Comparison of ENCODE assay signal across 36 cellular contexts in genomic region chr12:121264135-121264534, GRCh38.
"Had no signal": no experiment of that assay in that cellular context is flagged by ENCODE, and none has a peak within 500 bp of the region (broad histone marks: within the 10 kb centered on the region; RNA-seq: fewer than 3 reads in every experiment).

No MANE protein-coding gene starts in this region.

- H3K27ac Mint-ChIP-seq: activated B cell treated with CpG ODN at 0.5 μM for 24 hours; activated CD4-positive, alpha-beta memory T cell treated with anti-CD3 and anti-CD28 coated beads for 36 hours; activated CD4-positive, alpha-beta T cell treated with anti-CD3 and anti-CD28 coated beads, Interleukin-2, amount 10 ng/mL, durations not matched to agents 24 days and 14 days; activated CD8-positive, alpha-beta T cell treated with anti-CD3 and anti-CD28 coated beads for 36 hours; activated naive CD4-positive, alpha-beta T cell treated with anti-CD3 and anti-CD28 coated beads for 36 hours; activated naive CD4-positive, alpha-beta T cell treated with anti-CD3 and anti-CD28 coated beads, Interleukin-2, amount 50 U/mL, for 72 hours; activated naive CD8-positive, alpha-beta T cell treated with anti-CD3 and anti-CD28 coated beads for 36 hours; activated T-cell treated with anti-CD3 and anti-CD28 coated beads, Interleukin-2, amount 50 U/mL, for 72 hours; activated T-helper 1 cell treated with anti-CD3 and anti-CD28 coated beads, Interleukin-12 subunit alpha, Interleukin-12 subunit beta, Interleukin-2, Interleukin-4 antibody, amounts not matched to agents 30 ng/mL and 10 ng/mL and 1 ng/mL, durations not matched to agents 14 hours and 24 hours and 36 hours; T-helper 1 cell treated with Interleukin-12 subunit alpha and Interleukin-12 subunit beta and Interleukin-4 antibody, amounts not matched to agents 30 μg/mL and 1 μg/mL, for 36 hours; T-helper 2 cell treated with Interferon-gamma antibody and Interleukin-4, amounts not matched to agents 5 μg/mL and 100 μg/mL, for 36 hours had no signal

- H3K9me3 Mint-ChIP-seq: activated B cell treated with CpG ODN at 0.5 μM for 24 hours; activated CD4-positive, alpha-beta memory T cell treated with anti-CD3 and anti-CD28 coated beads for 36 hours; activated CD4-positive, alpha-beta T cell treated with anti-CD3 and anti-CD28 coated beads, Interleukin-2, amount 10 ng/mL, durations not matched to agents 24 days and 14 days; activated CD8-positive, alpha-beta T cell treated with anti-CD3 and anti-CD28 coated beads for 36 hours; activated naive CD4-positive, alpha-beta T cell treated with anti-CD3 and anti-CD28 coated beads for 36 hours; activated naive CD4-positive, alpha-beta T cell treated with anti-CD3 and anti-CD28 coated beads, Interleukin-2, amount 50 U/mL, for 72 hours; activated naive CD8-positive, alpha-beta T cell treated with anti-CD3 and anti-CD28 coated beads for 36 hours; activated T-cell treated with anti-CD3 and anti-CD28 coated beads, Interleukin-2, amount 50 U/mL, for 4 hours; activated T-cell treated with anti-CD3 and anti-CD28 coated beads, Interleukin-2, amount 50 U/mL, for 72 hours; activated T-helper 1 cell treated with anti-CD3 and anti-CD28 coated beads, Interleukin-12 subunit alpha, Interleukin-12 subunit beta, Interleukin-2, Interleukin-4 antibody, amounts not matched to agents 30 ng/mL and 10 ng/mL and 1 ng/mL, durations not matched to agents 14 hours and 24 hours and 36 hours; activated T-helper 17 cell treated with anti-CD3 and anti-CD28 coated beads, Interleukin-2, amount 50 U/mL, for 72 hours; T-helper 1 cell treated with Interleukin-12 subunit alpha and Interleukin-12 subunit beta and Interleukin-4 antibody, amounts not matched to agents 30 μg/mL and 1 μg/mL, for 36 hours; T-helper 2 cell treated with Interferon-gamma antibody and Interleukin-4, amounts not matched to agents 5 μg/mL and 100 μg/mL, for 36 hours had no signal

- H3K36me3 ChIP-seq: breast epithelium had no signal

- FAIRE-seq: astrocyte, TTC549 had no signal

- H3K27ac ChIP-seq: adrenal gland, body of pancreas, brain microvascular endothelial cell, breast epithelium, VCaP had no signal

- H3K27me3 Mint-ChIP-seq: activated B cell treated with CpG ODN at 0.5 μM for 24 hours; activated CD4-positive, alpha-beta memory T cell treated with anti-CD3 and anti-CD28 coated beads for 36 hours; activated CD4-positive, alpha-beta T cell treated with anti-CD3 and anti-CD28 coated beads, Interleukin-2, amount 10 ng/mL, durations not matched to agents 24 days and 14 days; activated CD8-positive, alpha-beta T cell treated with anti-CD3 and anti-CD28 coated beads for 36 hours; activated naive CD8-positive, alpha-beta T cell treated with anti-CD3 and anti-CD28 coated beads for 36 hours; activated T-helper 17 cell treated with anti-CD3 and anti-CD28 coated beads, Interleukin-2, amount 50 U/mL, for 72 hours had no signal

- H3K4me1 ChIP-seq: adrenal gland, body of pancreas, breast epithelium had no signal

- DNase-seq: activated B cell treated with CpG ODN at 0.5 μM for 24 hours; activated CD4-positive, alpha-beta memory T cell treated with anti-CD3 and anti-CD28 coated beads for 36 hours; activated CD4-positive, alpha-beta T cell treated with anti-CD3 and anti-CD28 coated beads for 4 hours; activated CD4-positive, alpha-beta T cell treated with anti-CD3 and anti-CD28 coated beads, Interleukin-2, amount 10 ng/mL, durations not matched to agents 24 days and 14 days; activated CD4-positive, alpha-beta T cell treated with anti-CD3 and anti-CD28 coated beads, Interleukin-2, amount 50 U/mL, for 1 hour; activated CD4-positive, alpha-beta T cell treated with anti-CD3 and anti-CD28 coated beads, Interleukin-2, amount 50 U/mL, for 4 hours; activated CD4-positive, CD25-positive, alpha-beta regulatory T cell treated with anti-CD3 and anti-CD28 coated beads, Interleukin-2, amount 50 U/mL, for 72 hours; activated CD8-positive, alpha-beta memory T cell treated with anti-CD3 and anti-CD28 coated beads, Interleukin-2, amount 50 U/mL, for 4 hours; activated CD8-positive, alpha-beta T cell treated with anti-CD3 and anti-CD28 coated beads for 36 hours; activated effector memory CD4-positive, alpha-beta T cell treated with anti-CD3 and anti-CD28 coated beads, Interleukin-2, amount 50 U/mL, for 16 hours; activated gamma-delta T cell treated with Interleukin-2 at 50 U/mL for 16 hours; activated naive CD4-positive, alpha-beta T cell; activated naive CD4-positive, alpha-beta T cell treated with anti-CD3 and anti-CD28 coated beads for 36 hours; activated naive CD4-positive, alpha-beta T cell treated with anti-CD3 and anti-CD28 coated beads, Interleukin-2, amount 50 U/mL, for 16 hours; activated naive CD8-positive, alpha-beta T cell treated with anti-CD3 and anti-CD28 coated beads for 36 hours; activated T-cell treated with anti-CD3 and anti-CD28 coated beads for 4 hours; activated T-cell treated with anti-CD3 and anti-CD28 coated beads, Interleukin-2, amount 50 U/mL, for 1 hour; activated T-cell treated with anti-CD3 and anti-CD28 coated beads, Interleukin-2, amount 50 U/mL, for 4 hours; activated T-cell treated with anti-CD3 and anti-CD28 coated beads, Interleukin-2, amount 50 U/mL, for 72 hours; adrenal gland; amniotic stem cell; body of pancreas; brain microvascular endothelial cell; central memory CD4-positive, alpha-beta T cell; T-helper 1 cell; T-helper 2 cell; T-helper 9 cell had no signal

- H3K9me3 ChIP-seq: adrenal gland, body of pancreas, breast epithelium had no signal

- H3K4me3 Mint-ChIP-seq: activated B cell treated with CpG ODN at 0.5 μM for 24 hours; activated CD4-positive, alpha-beta memory T cell treated with anti-CD3 and anti-CD28 coated beads for 36 hours; activated CD4-positive, alpha-beta T cell treated with anti-CD3 and anti-CD28 coated beads, Interleukin-2, amount 10 ng/mL, durations not matched to agents 24 days and 14 days; activated CD8-positive, alpha-beta T cell treated with anti-CD3 and anti-CD28 coated beads for 36 hours; activated naive CD4-positive, alpha-beta T cell treated with anti-CD3 and anti-CD28 coated beads for 36 hours; activated naive CD8-positive, alpha-beta T cell treated with anti-CD3 and anti-CD28 coated beads for 36 hours; activated T-cell treated with anti-CD3 and anti-CD28 coated beads, Interleukin-2, amount 50 U/mL, for 4 hours; activated T-cell treated with anti-CD3 and anti-CD28 coated beads, Interleukin-2, amount 50 U/mL, for 72 hours; activated T-helper 1 cell treated with anti-CD3 and anti-CD28 coated beads, Interleukin-12 subunit alpha, Interleukin-12 subunit beta, Interleukin-2, Interleukin-4 antibody, amounts not matched to agents 30 ng/mL and 10 ng/mL and 1 ng/mL, durations not matched to agents 14 hours and 24 hours and 36 hours; activated T-helper 17 cell treated with anti-CD3 and anti-CD28 coated beads, Interleukin-2, amount 50 U/mL, for 72 hours; T-helper 1 cell treated with Interleukin-12 subunit alpha and Interleukin-12 subunit beta and Interleukin-4 antibody, amounts not matched to agents 30 μg/mL and 1 μg/mL, for 36 hours; T-helper 2 cell treated with Interferon-gamma antibody and Interleukin-4, amounts not matched to agents 5 μg/mL and 100 μg/mL, for 36 hours had no signal

- ATAC-seq: activated CD8-positive, alpha-beta T cell treated with anti-CD3 and anti-CD28 coated beads for 36 hours; activated naive CD4-positive, alpha-beta T cell treated with anti-CD3 and anti-CD28 coated beads, Interleukin-2, amount 50 U/mL, for 72 hours; activated T-cell treated with anti-CD3 and anti-CD28 coated beads, Interleukin-2, amount 50 U/mL, for 4 hours; activated T-cell treated with anti-CD3 and anti-CD28 coated beads, Interleukin-2, amount 50 U/mL, for 72 hours; activated T-helper 17 cell treated with anti-CD3 and anti-CD28 coated beads, Interleukin-2, amount 50 U/mL, for 72 hours; body of pancreas had no signal

- H3K27me3 ChIP-seq: adrenal gland, body of pancreas, brain microvascular endothelial cell, breast epithelium had no signal

- H3K4me3 ChIP-seq: adrenal gland, body of pancreas, breast epithelium had no signal

- H3K4me1 Mint-ChIP-seq: activated CD4-positive, alpha-beta T cell treated with anti-CD3 and anti-CD28 coated beads, Interleukin-2, amount 10 ng/mL, durations not matched to agents 24 days and 14 days; activated naive CD8-positive, alpha-beta T cell treated with anti-CD3 and anti-CD28 coated beads for 36 hours had no signal
